ENCODE assay signal across 1 cellular context in the genomic region with DNA sequence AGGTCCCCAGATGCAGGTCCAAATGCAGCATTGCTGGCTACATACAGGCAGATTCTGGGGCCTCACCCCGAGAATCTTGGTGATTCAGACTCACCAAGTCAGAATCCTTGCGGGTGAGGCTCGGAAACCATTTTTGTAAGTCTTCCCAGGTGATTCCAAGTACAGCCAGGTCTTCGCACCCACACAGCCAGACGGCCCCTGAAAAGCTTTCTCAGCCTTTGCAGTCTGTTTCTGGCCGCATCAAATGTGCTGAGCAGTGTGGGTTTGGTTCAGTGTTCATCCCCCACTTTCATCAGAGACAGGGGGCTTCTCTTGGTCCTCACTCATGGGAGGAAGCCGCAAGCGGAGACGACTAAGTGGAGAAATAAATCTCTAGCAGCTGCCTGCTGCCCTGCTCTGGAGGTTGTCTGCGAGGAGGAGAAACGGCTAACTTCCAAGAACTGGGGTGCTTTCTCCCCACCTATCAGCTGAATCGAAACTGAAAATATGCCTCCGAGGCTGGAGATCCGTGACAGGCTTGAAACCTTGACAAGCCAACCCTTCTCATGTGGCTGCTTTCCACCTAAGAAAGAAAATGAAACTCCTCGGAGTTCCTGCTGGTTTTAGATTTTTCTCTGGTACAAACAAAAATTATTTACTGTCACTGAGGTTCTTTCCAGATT.
TF ChIP-seq lines count a peak whose summit lies in the region.

No MANE protein-coding gene starts in this region.

TF ChIP-seq in K562, 482 proteins besides CTCF, POLR2A, EP300 and RAD21 (continued from another document and continues in another):
- TF ChIP-seq, protein P1, sequence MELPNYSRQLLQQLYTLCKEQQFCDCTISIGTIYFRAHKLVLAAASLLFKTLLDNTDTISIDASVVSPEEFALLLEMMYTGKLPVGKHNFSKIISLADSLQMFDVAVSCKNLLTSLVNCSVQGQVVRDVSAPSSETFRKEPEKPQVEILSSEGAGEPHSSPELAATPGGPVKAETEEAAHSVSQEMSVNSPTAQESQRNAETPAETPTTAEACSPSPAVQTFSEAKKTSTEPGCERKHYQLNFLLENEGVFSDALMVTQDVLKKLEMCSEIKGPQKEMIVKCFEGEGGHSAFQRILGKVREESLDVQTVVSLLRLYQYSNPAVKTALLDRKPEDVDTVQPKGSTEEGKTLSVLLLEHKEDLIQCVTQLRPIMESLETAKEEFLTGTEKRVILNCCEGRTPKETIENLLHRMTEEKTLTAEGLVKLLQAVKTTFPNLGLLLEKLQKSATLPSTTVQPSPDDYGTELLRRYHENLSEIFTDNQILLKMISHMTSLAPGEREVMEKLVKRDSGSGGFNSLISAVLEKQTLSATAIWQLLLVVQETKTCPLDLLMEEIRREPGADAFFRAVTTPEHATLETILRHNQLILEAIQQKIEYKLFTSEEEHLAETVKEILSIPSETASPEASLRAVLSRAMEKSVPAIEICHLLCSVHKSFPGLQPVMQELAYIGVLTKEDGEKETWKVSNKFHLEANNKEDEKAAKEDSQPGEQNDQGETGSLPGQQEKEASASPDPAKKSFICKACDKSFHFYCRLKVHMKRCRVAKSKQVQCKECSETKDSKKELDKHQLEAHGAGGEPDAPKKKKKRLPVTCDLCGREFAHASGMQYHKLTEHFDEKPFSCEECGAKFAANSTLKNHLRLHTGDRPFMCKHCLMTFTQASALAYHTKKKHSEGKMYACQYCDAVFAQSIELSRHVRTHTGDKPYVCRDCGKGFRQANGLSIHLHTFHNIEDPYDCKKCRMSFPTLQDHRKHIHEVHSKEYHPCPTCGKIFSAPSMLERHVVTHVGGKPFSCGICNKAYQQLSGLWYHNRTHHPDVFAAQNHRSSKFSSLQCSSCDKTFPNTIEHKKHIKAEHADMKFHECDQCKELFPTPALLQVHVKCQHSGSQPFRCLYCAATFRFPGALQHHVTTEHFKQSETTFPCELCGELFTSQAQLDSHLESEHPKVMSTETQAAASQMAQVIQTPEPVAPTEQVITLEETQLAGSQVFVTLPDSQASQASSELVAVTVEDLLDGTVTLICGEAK (IDR thresholded peaks at IDR 0.05) = no peak
- TF ChIP-seq, protein P1 (CRISPR knock-in tag; IDR thresholded peaks at IDR 0.05) = no peak
- TF ChIP-seq EP400 (IDR thresholded peaks at IDR 0.05) (peak; percentile 13; the same call in 1 of the 2 replicates), DNMT1 (IDR thresholded peaks at IDR 0.05) (no peak), MEIS2 (IDR thresholded peaks at IDR 0.05; ENCODE audit: partially characterized antibody) (peak; percentile 47), ZNF592 (IDR thresholded peaks at IDR 0.05) (peak; percentile 44; the same call in 1 of the 2 replicates), TCF7L2 (IDR thresholded peaks at IDR 0.05; ENCODE audit: low read depth, low read length) (no peak), ZNF277 (CRISPR knock-in tag; IDR thresholded peaks at IDR 0.05; ENCODE audit: borderline replicate concordance) (no peak), NFIC (IDR thresholded peaks at IDR 0.05) (no peak), BACH1 (tag; IDR thresholded peaks at IDR 0.05) (0 out of 2 replicates have a peak, but pooled peaks have one; percentile 41), PHF8 (IDR thresholded peaks at IDR 0.05; ENCODE audit: borderline replicate concordance, low read length) (peak; percentile 15; the same call in 1 of the 2 replicates), ZNF282 (CRISPR knock-in tag; IDR thresholded peaks at IDR 0.05) (no peak), ZBTB34 (CRISPR knock-in tag; IDR thresholded peaks at IDR 0.05) (no peak), NR2C2 (CRISPR knock-in tag; IDR thresholded peaks at IDR 0.05) (no peak), NR2C2 (tag; IDR thresholded peaks at IDR 0.05) (no peak), MAZ (CRISPR knock-in tag; conservative IDR thresholded peaks at IDR 0.05 in 1 of 2, IDR thresholded peaks at IDR 0.05 in 1 of 2) (peak in 1 of 2 experiments; percentile 21; a peak in 1 of 4 replicates), ZKSCAN3 (CRISPR knock-in tag; IDR thresholded peaks at IDR 0.05) (no peak)
- TF ChIP-seq, protein P2, sequence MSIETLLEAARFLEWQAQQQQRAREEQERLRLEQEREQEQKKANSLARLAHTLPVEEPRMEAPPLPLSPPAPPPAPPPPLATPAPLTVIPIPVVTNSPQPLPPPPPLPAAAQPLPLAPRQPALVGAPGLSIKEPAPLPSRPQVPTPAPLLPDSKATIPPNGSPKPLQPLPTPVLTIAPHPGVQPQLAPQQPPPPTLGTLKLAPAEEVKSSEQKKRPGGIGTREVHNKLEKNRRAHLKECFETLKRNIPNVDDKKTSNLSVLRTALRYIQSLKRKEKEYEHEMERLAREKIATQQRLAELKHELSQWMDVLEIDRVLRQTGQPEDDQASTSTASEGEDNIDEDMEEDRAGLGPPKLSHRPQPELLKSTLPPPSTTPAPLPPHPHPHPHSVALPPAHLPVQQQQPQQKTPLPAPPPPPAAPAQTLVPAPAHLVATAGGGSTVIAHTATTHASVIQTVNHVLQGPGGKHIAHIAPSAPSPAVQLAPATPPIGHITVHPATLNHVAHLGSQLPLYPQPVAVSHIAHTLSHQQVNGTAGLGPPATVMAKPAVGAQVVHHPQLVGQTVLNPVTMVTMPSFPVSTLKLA (conservative IDR thresholded peaks at IDR 0.05) = 0 out of 4 replicates have a peak, but pooled peaks of 1 of the 2 experiments have one; percentile 30
- TF ChIP-seq, protein P3, sequence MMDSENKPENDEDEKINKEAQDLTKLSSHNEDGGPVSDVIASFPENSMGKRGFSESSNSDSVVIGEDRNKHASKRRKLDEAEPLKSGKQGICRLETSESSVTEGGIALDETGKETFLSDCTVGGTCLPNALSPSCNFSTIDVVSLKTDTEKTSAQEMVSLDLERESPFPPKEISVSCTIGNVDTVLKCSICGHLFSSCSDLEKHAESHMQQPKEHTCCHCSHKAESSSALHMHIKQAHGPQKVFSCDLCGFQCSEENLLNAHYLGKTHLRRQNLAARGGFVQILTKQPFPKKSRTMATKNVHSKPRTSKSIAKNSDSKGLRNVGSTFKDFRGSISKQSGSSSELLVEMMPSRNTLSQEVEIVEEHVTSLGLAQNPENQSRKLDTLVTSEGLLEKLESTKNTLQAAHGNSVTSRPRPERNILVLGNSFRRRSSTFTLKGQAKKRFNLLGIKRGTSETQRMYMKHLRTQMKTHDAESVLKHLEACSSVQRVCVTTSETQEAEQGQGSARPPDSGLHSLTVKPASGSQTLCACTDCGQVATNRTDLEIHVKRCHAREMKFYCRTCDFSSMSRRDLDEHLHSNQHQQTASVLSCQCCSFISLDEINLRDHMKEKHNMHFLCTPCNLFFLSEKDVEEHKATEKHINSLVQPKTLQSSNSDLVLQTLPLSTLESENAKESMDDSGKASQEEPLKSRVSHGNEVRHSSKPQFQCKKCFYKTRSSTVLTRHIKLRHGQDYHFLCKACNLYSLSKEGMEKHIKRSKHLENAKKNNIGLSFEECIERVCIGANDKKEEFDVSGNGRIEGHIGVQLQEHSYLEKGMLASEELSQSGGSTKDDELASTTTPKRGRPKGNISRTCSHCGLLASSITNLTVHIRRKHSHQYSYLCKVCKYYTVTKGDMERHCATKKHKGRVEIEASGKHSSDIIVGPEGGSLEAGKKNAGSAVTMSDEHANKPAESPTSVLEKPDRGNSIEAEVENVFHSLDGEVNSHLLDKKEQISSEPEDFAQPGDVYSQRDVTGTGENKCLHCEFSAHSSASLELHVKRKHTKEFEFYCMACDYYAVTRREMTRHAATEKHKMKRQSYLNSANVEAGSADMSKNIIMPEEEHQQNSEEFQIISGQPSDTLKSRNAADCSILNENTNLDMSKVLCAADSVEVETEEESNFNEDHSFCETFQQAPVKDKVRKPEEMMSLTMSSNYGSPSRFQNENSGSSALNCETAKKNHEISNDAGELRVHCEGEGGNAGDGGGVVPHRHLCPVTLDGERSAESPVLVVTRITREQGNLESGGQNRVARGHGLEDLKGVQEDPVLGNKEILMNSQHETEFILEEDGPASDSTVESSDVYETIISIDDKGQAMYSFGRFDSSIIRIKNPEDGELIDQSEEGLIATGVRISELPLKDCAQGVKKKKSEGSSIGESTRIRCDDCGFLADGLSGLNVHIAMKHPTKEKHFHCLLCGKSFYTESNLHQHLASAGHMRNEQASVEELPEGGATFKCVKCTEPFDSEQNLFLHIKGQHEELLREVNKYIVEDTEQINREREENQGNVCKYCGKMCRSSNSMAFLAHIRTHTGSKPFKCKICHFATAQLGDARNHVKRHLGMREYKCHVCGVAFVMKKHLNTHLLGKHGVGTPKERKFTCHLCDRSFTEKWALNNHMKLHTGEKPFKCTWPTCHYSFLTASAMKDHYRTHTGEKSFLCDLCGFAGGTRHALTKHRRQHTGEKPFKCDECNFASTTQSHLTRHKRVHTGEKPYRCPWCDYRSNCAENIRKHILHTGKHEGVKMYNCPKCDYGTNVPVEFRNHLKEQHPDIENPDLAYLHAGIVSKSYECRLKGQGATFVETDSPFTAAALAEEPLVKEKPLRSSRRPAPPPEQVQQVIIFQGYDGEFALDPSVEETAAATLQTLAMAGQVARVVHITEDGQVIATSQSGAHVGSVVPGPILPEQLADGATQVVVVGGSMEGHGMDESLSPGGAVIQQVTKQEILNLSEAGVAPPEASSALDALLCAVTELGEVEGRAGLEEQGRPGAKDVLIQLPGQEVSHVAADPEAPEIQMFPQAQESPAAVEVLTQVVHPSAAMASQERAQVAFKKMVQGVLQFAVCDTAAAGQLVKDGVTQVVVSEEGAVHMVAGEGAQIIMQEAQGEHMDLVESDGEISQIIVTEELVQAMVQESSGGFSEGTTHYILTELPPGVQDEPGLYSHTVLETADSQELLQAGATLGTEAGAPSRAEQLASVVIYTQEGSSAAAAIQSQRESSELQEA (IDR thresholded peaks at IDR 0.05; ENCODE audit: low read depth) = no peak
- TF ChIP-seq, protein P4, sequence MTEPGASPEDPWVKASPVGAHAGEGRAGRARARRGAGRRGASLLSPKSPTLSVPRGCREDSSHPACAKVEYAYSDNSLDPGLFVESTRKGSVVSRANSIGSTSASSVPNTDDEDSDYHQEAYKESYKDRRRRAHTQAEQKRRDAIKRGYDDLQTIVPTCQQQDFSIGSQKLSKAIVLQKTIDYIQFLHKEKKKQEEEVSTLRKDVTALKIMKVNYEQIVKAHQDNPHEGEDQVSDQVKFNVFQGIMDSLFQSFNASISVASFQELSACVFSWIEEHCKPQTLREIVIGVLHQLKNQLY (CRISPR knock-in tag; conservative IDR thresholded peaks at IDR 0.05) = no peak
